In the genomic region with DNA sequence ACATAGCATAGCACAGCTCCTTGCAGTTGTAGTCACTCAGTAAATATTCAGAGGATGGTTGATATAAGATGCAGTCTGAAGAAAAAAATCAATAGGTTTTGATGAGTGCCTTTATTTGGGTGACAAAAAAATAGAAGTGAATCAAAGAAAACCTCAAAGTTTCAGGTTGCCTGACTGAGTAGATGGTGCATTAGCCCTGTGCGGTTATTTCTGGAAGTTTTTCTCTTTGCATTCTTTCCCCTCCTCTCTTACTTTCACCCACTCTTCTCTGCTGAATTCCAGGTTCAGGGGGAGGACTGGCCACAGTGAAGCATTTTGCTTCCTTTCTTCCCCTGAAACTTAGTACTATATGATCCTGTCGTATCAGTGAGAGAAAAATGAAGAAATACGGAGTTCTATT, we compare ENCODE assay signal across 34 cellular contexts. TPM values are rescaled to one million over a fixed set of nuclear protein-coding genes. Genes with fewer than 3 reads are reported as not detected.
"Had no signal": no experiment of that assay in that cellular context is flagged by ENCODE, and none has a peak within 500 bp of the region (broad histone marks: within the 10 kb centered on the region; RNA-seq: fewer than 3 reads in every experiment).

No MANE protein-coding gene starts in this region.

- ATAC-seq: Panc1, Right ventricle myocardium inferior, SK-N-SH treated with all-trans-retinoic acid at 6 μM for 48 hours, T-cell had no signal

- H3K4me3 ChIP-seq: MG63, PC-9, SJCRH30, SK-N-MC had no signal

- H3K4me1 Mint-ChIP-seq: T-cell had no signal

- FAIRE-seq: RCC 7860 had no signal

- H3K4me3 Mint-ChIP-seq: T-cell had no signal

- H3K36me3 Mint-ChIP-seq: T-cell had no signal

- H3K27me3 Mint-ChIP-seq: T-cell had no signal

- H3K9me3 ChIP-seq: SJCRH30 had no signal

- H3K4me2 ChIP-seq: PC-9 had no signal

- DNase-seq: Kasumi-1, MG63, NCI-H1048, NCI-H1092 treated with DMSO at 0.1 percent for 48 hours, NCI-H1105 treated with DMSO at 0.1 percent for 48 hours, NCI-H1417 treated with DMSO at 0.1 percent for 48 hours, NCI-H1436 treated with DMSO at 0.1 percent for 48 hours, NCI-H1694 treated with DMSO at 0.1 percent for 48 hours, NCI-H187 treated with DMSO at 0.1 percent for 48 hours, NCI-H2029, NCI-H2081, NCI-H2171 treated with DMSO at 0.1 percent for 48 hours, NCI-H2227 treated with DMSO at 0.1 percent for 48 hours, NCI-H345, NCI-H446, NCI-H510A, NCI-H524, NCI-H526, NCI-H69, NCI-H748 treated with DMSO at 0.1 percent for 48 hours, NCI-H82, PC-9, SHP77, SIG-M5, SJCRH30, T-cell had no signal

- H3K27ac ChIP-seq: PC-9, RWPE1, SJCRH30, SK-N-MC had no signal

- H3K36me3 ChIP-seq: MG63, SJCRH30 had no signal

- H3K27me3 ChIP-seq: MG63, SJCRH30 had no signal

- H3K27ac Mint-ChIP-seq: T-cell had no signal

RNA-seq across cellular contexts. Expression of a gene that starts 28.6 kb away (rescaled TPM):
- total RNA-seq: OCI-LY7, SK-MEL-5 had no signal
